Comparison of ENCODE assay signal across 11 cellular contexts in genomic region chr19:47421844-47422395, GRCh38. TPM values are rescaled to one million over a fixed set of nuclear protein-coding genes. Genes with fewer than 3 reads are reported as not detected.
DNase-seq lines count a peak whose midpoint lies in the region; ATAC-seq and TF ChIP-seq lines count a peak whose summit lies in the region.
"Had no signal": no experiment of that assay in that cellular context is flagged by ENCODE, and none has a peak within 500 bp of the region (broad histone marks: within the 10 kb centered on the region; RNA-seq: fewer than 3 reads in every experiment).

No MANE protein-coding gene starts in this region.

- TF ChIP-seq POLR2A in heart left ventricle (IDR thresholded peaks at IDR 0.05): no peak

- peak; percentile 3; the same call in 2 of the 3 replicates for ATAC-seq in GM23338
- ATAC-seq in GM19324 (IDR thresholded peaks at IDR 0.05; ENCODE audit: low FRiP score, unreplicated experiment): no peak
- ATAC-seq in HG03108 (IDR thresholded peaks at IDR 0.05; ENCODE audit: unreplicated experiment): no peak
- no peak for ATAC-seq in heart left ventricle
- ATAC-seq: natural killer cell treated with Interleukin-12 subunit alpha and Interleukin-12 subunit beta and Interleukin-15 and Interleukin-18, amount 100 ng/mL, for 72 hours had no signal

- 2 to 4% (median 2%) methylated on average over 31 of the region's 31 CpGs for WGBS in heart left ventricle, 4 donors

- no peak overlapping the region for H3K27ac Mint-ChIP-seq in GM23338

- POLR2A ChIA-PET in A673 (lab: Charles Lee; ENCODE audit: low non-redundant PET): no interaction called here

- peak overlapping the region; percentile 69 for H3K4me3 Mint-ChIP-seq in GM23338
- H3K4me3 Mint-ChIP-seq: IgD-negative memory B cell; natural killer cell treated with Interleukin-12 subunit alpha and Interleukin-12 subunit beta and Interleukin-15 and Interleukin-18, amount 100 ng/mL, for 72 hours had no signal

- H3K27me3 ChIP-seq in A673 (replicated peaks; ENCODE audit: insufficient read depth, low read depth, low read length, poor library complexity) (peaks cover 25% of the 10 kb centered on the region), GM23338 (ENCODE audit: insufficient read depth) (peaks cover 91% of the 10 kb centered on the region), NT2/D1 (ENCODE audit: insufficient read depth, insufficient read length) (peaks cover 53% of the 10 kb centered on the region), heart left ventricle (peaks cover 12 to 87% (median 66%) of the 10 kb centered on the region in 9 donors)

- TF ChIP-seq CTCF in A673 (conservative IDR thresholded peaks at IDR 0.05; ENCODE audit: low read depth, low read length): no peak
- TF ChIP-seq CTCF in GM23338 (conservative IDR thresholded peaks at IDR 0.05; ENCODE audit: low read depth in 2 of 2): no peak
- TF ChIP-seq CTCF in heart left ventricle (IDR thresholded peaks at IDR 0.05): no peak

- H3K4me1 ChIP-seq in A673 (ENCODE audit: insufficient read depth, low read length, poor library complexity, severe bottlenecking): peaks cover 34% of the 10 kb centered on the region
- H3K4me1 ChIP-seq in GM23338 (ENCODE audit: insufficient read depth): peaks cover 39% of the 10 kb centered on the region
- H3K4me1 ChIP-seq in NT2/D1 (ENCODE audit: insufficient read depth, insufficient read length): peaks cover 9% of the 10 kb centered on the region
- peaks cover 0 to 22% (median 0%) of the 10 kb centered on the region in 12 donors for H3K4me1 ChIP-seq in heart left ventricle

- peak overlapping the region; percentile 0 for H3K9ac ChIP-seq in NT2/D1 (ENCODE audit: insufficient read length, low read depth)

- DNase-seq in A673 (ENCODE audit: low spot score) (peak; percentile 20), GM23338 (ENCODE audit: low spot score) (peak; percentile 69), NT2/D1 (ENCODE audit: low read depth, low spot score) (no peak), islet precursor cell (peak; percentile 94), middle frontal gyrus (ENCODE audit: extremely low spot score, low spot score) (no peak), heart left ventricle (no peak)

- peaks cover 49% of the 10 kb centered on the region for H3K4me1 Mint-ChIP-seq in GM23338

- intact Hi-C loops in A673 (cut with micrococcal nuclease; ENCODE audit: unreplicated experiment) (no loop called here), heart left ventricle (cut with DNase I) (loop anchor here in 1 of 10 donors (10.0 kb wide), 1 partner anchor 127 kb away; no protein-coding TSS in a partner anchor)

- CTCF ChIA-PET in A673 (lab: Charles Lee): no interaction called here

- peaks cover 19% of the 10 kb centered on the region for H3F3A ChIP-seq in GM23338 (replicated peaks; ENCODE audit: low read depth)

- H3K36me3 ChIP-seq in A673 (ENCODE audit: insufficient read depth, low read length, poor library complexity, severe bottlenecking) (no peaks in the 10 kb centered on the region), GM23338 (ENCODE audit: insufficient read depth) (no peaks in the 10 kb centered on the region), NT2/D1 (ENCODE audit: insufficient read depth, insufficient read length, low read length) (no peaks in the 10 kb centered on the region), heart left ventricle (no peaks in the 10 kb centered on the region)

- H4K20me1 ChIP-seq in GM23338 (replicated peaks; ENCODE audit: insufficient read depth): no peaks in the 10 kb centered on the region

- peaks cover 5% of the 10 kb centered on the region for H3K9me3 Mint-ChIP-seq in GM23338
- H3K9me3 Mint-ChIP-seq: IgD-negative memory B cell; natural killer cell treated with Interleukin-12 subunit alpha and Interleukin-12 subunit beta and Interleukin-15 and Interleukin-18, amount 100 ng/mL, for 72 hours had no signal

- peaks cover 4% of the 10 kb centered on the region; the same call in 1 of the 3 replicates for H3K36me3 Mint-ChIP-seq in GM23338 (ENCODE audit: low read depth)

- H3K4me2 ChIP-seq in GM23338: peak overlapping the region; percentile 94

- no peak overlapping the region for H3K27ac ChIP-seq in A673 (ENCODE audit: low read depth, low read length, poor library complexity, severe bottlenecking)
- no peak overlapping the region for H3K27ac ChIP-seq in GM23338 (ENCODE audit: low read depth)
- no peak overlapping the region for H3K27ac ChIP-seq in heart left ventricle

- H2AFZ ChIP-seq in GM23338: peak overlapping the region; percentile 87

- H3K9me2 ChIP-seq in GM23338 (ENCODE audit: insufficient read depth): no peaks in the 10 kb centered on the region

- H3K4me3 ChIP-seq in A673 (ENCODE audit: low read depth, low read length, poor library complexity, severe bottlenecking) (peak overlapping the region; percentile 23), GM23338 (peak overlapping the region; percentile 91), NT2/D1 (ENCODE audit: insufficient read length, low read depth) (no peak overlapping the region), heart left ventricle (no peak overlapping the region)

- no TSS peak for BruUV-seq in A673 (replicated peaks; lab: Mats Ljungman, UMichigan)

- peaks cover 80% of the 10 kb centered on the region for H3K27me3 Mint-ChIP-seq in GM23338 (ENCODE audit: insufficient read depth, low read depth, poor library complexity)

- 0 out of 2 replicates have a peak, but pooled peaks cover 7% of the 10 kb centered on the region for H3K79me2 ChIP-seq in GM23338 (replicated peaks; ENCODE audit: insufficient read depth)

- no peaks in the 10 kb centered on the region for H3K9me3 ChIP-seq in A673 (ENCODE audit: low read depth, low read length, poor library complexity, severe bottlenecking)
- H3K9me3 ChIP-seq in NT2/D1 (ENCODE audit: insufficient read depth, low read length): no peaks in the 10 kb centered on the region
- no peaks in the 10 kb centered on the region for H3K9me3 ChIP-seq in heart left ventricle

TF ChIP-seq in GM23338, 12 proteins besides CTCF, POLR2A, EP300 and RAD21:
- TF ChIP-seq ETS1 (IDR thresholded peaks at IDR 0.05) (no peak), EZH2 (IDR thresholded peaks at IDR 0.05; ENCODE audit: low read depth, unreplicated experiment) (peak; percentile 61)
TF ChIP-seq in GM23338: peak in this region for 1.

RNA-seq across cellular contexts. Expression of gene MEIS3, which starts 2.6 kb away (rescaled TPM):
- total RNA-seq in A673 (2021): 9.6 and 21.3 TPM in 2 replicates
- total RNA-seq in GM23338 (2014; rRNA removed; shearing (Covaris generic)): 33.7 and 40.7 TPM in 2 replicates
- 20.6 and 20.8 TPM in 2 replicates for polyA plus RNA-seq in GM23338 (2016; fragmentation: Nextera tagmentation; extraction: Ambion mirVana)
- total RNA-seq in heart left ventricle: 1 to 10 TPM; 1.8 to 6.0 (median 2.5) TPM
- polyA plus RNA-seq in heart left ventricle: 1 to 10 TPM; 2.4 to 3.7 TPM
- total RNA-seq: natural killer cell treated with Interleukin-12 subunit alpha and Interleukin-12 subunit beta and Interleukin-15 and Interleukin-18, amount 100 ng/mL, for 72 hours had no signal
- polyA plus RNA-seq: IgD-negative memory B cell had no signal

RNA-seq across cellular contexts. Expression of gene SLC8A2, which starts 49.8 kb away (rescaled TPM):
- 3.2 and 6.6 TPM in 2 replicates for total RNA-seq in A673 (2021)
- 10.0 and 11.6 TPM in 2 replicates for total RNA-seq in GM23338 (2014; rRNA removed; shearing (Covaris generic))
- 0.86 and 1.1 TPM in 2 replicates for polyA plus RNA-seq in GM23338 (2016; fragmentation: Nextera tagmentation; extraction: Ambion mirVana)
- total RNA-seq in heart left ventricle: under 1 TPM in 6 of 9 donors, not detected in 3; 0.08 to 0.67 (median 0.30) TPM
- polyA plus RNA-seq in heart left ventricle: under 1 TPM in 1 of 2 donors, not detected in 1; 0.12 TPM
- total RNA-seq: natural killer cell treated with Interleukin-12 subunit alpha and Interleukin-12 subunit beta and Interleukin-15 and Interleukin-18, amount 100 ng/mL, for 72 hours; NCI-H460 had no signal
- polyA plus RNA-seq: IgD-negative memory B cell had no signal

Comparison
In these comparisons a context has a peak if more than half of its experiments do, and no peak if none do; other contexts are left out.
1. DNase-seq: peak in A673 (single experiment), GM23338 (single experiment) and islet precursor cell (single experiment); none in NT2/D1 (single experiment), middle frontal gyrus (single experiment) and heart left ventricle (0 of 5).
2. H3K4me3 ChIP-seq: peak in A673 (single experiment) and GM23338 (single experiment); none in NT2/D1 (single experiment) and heart left ventricle (0 of 12).